7 cellular contexts compared by ENCODE assay signal in genomic region chr22:20270190-20271113, GRCh38. TPM values are rescaled to one million over a fixed set of nuclear protein-coding genes. Genes with fewer than 3 reads are reported as not detected.
DNase-seq lines count a peak whose midpoint lies in the region; ATAC-seq, FAIRE-seq and TF ChIP-seq lines count a peak whose summit lies in the region.
"Not testable (repeated sequence)": the region's sequence is repeated elsewhere in the genome, so short reads cannot be mapped to it uniquely, and the experiment has no call there.

No MANE protein-coding gene starts in this region.

- H3K14ac ChIP-seq in IMR-90 (replicated peaks; ENCODE audit: low read depth, low read length); neuronal stem cell (ENCODE audit: low read length): not testable (repeated sequence)

- not testable (repeated sequence) for TF ChIP-seq CTCF in IMR-90 (conservative IDR thresholded peaks at IDR 0.05; ENCODE audit: low read depth, low read length); PC-9 (conservative IDR thresholded peaks at IDR 0.05); heart right ventricle (IDR thresholded peaks at IDR 0.05); HepG2 (CRISPR knock-in tag; IDR thresholded peaks at IDR 0.05)
- TF ChIP-seq CTCF in K562 (IDR thresholded peaks at IDR 0.05 in 2 of 3, conservative IDR thresholded peaks at IDR 0.05 in 1 of 3; ENCODE audit: insufficient read depth in 2 of 3, low read depth in 1 of 3, low read length in 3 of 3): 0 out of 6 replicates have a peak, but pooled peaks of 1 of the 3 experiments have one; percentile 17

- not testable (repeated sequence) for H3K79me1 ChIP-seq in IMR-90 (ENCODE audit: low read depth in 1 of 2, low read length in 2 of 2)
- H3K79me1 ChIP-seq in neuronal stem cell (ENCODE audit: low read depth, low read length): peaks cover 10% of the 10 kb centered on the region

- H3K9me1 ChIP-seq in IMR-90 (ENCODE audit: insufficient read depth, low read length); K562 (ENCODE audit: control insufficient read depth, insufficient read depth, low read length): not testable (repeated sequence)

- not testable (repeated sequence) for H2BK120ac ChIP-seq in IMR-90 (ENCODE audit: low read depth, low read length); neuronal stem cell (ENCODE audit: low read depth, low read length)

- not testable (repeated sequence) for H2AFZ ChIP-seq in IMR-90 (replicated peaks; ENCODE audit: low read length, poor library complexity); PC-9; K562 (ENCODE audit: low read depth, low read length); HepG2 (ENCODE audit: low read length); neuronal stem cell (ENCODE audit: low read length)

- not testable (repeated sequence) for H2BK15ac ChIP-seq in IMR-90 (ENCODE audit: low read depth, low read length)
- peak overlapping the region; percentile 71 for H2BK15ac ChIP-seq in neuronal stem cell (ENCODE audit: low read length)

- H3K4me3 ChIP-seq in IMR-90 (ENCODE audit: insufficient read depth, low read depth, low read length); PC-9; K562; heart right ventricle; HepG2 (replicated peaks in 1 of 3; ENCODE audit: insufficient read depth in 1 of 3, low read depth in 2 of 3, low read length in 3 of 3); neuronal stem cell (ENCODE audit: low read length in 2 of 2): not testable (repeated sequence)

- H3K36me3 ChIP-seq in IMR-90 (ENCODE audit: control insufficient read depth, insufficient read depth, low read length); PC-9 (ENCODE audit: low read depth); K562 (ENCODE audit: control insufficient read depth, insufficient read depth, low read length); heart right ventricle; HepG2 (replicated peaks in 1 of 2; ENCODE audit: control insufficient read depth in 1 of 2, insufficient read depth in 2 of 2, low read length in 2 of 2); neuronal stem cell (replicated peaks in 1 of 2; ENCODE audit: control insufficient read depth in 2 of 2, insufficient read depth in 2 of 2, low read length in 2 of 2): not testable (repeated sequence)

- not testable (repeated sequence) for H3K4me2 ChIP-seq in IMR-90 (ENCODE audit: low read depth, low read length); PC-9; K562 (ENCODE audit: insufficient read depth, low read length); HepG2 (ENCODE audit: low read depth, low read length)
- H3K4me2 ChIP-seq in neuronal stem cell (ENCODE audit: insufficient read depth, low read length, poor library complexity, severe bottlenecking): peak overlapping the region; percentile 11

- not testable (repeated sequence) for H3K4me1 ChIP-seq in IMR-90 (ENCODE audit: control insufficient read depth, insufficient read depth, low read length); PC-9 (replicated peaks; ENCODE audit: insufficient read depth); HepG2 (ENCODE audit: insufficient read depth, low read length)
- H3K4me1 ChIP-seq in K562 (replicated peaks in 1 of 2; ENCODE audit: control insufficient read depth in 2 of 2, insufficient read depth in 2 of 2, low read length in 2 of 2) (peaks cover 4 to 62% of the 10 kb centered on the region in 2 experiments; a peak in 4 of 5 replicates), heart right ventricle (peaks cover 6 to 23% (median 9%) of the 10 kb centered on the region in 9 donors), neuronal stem cell (ENCODE audit: control insufficient read depth in 2 of 2, insufficient read depth in 1 of 2, low read depth in 1 of 2, low read length in 2 of 2) (peaks cover 21 to 26% of the 10 kb centered on the region in 2 donors)

- POLR2A ChIA-PET in IMR-90 (lab: Charles Lee; ENCODE audit: unreplicated experiment); HepG2 (lab: Yijun Ruan, JAX): not testable (repeated sequence)
- POLR2A ChIA-PET in PC-9 (lab: Charles Lee; ENCODE audit: unreplicated experiment) (interaction anchor here (0.7 kb wide), 1 partner anchor 1303 kb away, joined by 23 read pairs; no protein-coding TSS in a partner anchor), K562 (lab: Yijun Ruan, JAX) (interaction anchor here (0.5 to 1.3 kb wide), 8 partner anchors 11 to 296 kb away, joined by 3 to 9 read pairs (median 3); no protein-coding TSS in a partner anchor)

- TF ChIP-seq POLR2A in IMR-90 (IDR thresholded peaks at IDR 0.05; ENCODE audit: low read depth, low read length); K562 (conservative IDR thresholded peaks at IDR 0.05); HepG2 (IDR thresholded peaks at IDR 0.05; ENCODE audit: insufficient read depth in 1 of 2, low read depth in 2 of 2, low read length in 2 of 2): not testable (repeated sequence)

- not testable (repeated sequence) for H2BK20ac ChIP-seq in IMR-90 (ENCODE audit: low read depth, low read length)

- dilution Hi-C loops in IMR-90 (cut with HindIII; ENCODE audit: low sequenced_read_pairs, unreplicated experiment): not testable (repeated sequence)

- H4K20me1 ChIP-seq in IMR-90 (ENCODE audit: insufficient read depth, low read length); PC-9 (ENCODE audit: insufficient read depth); HepG2 (ENCODE audit: insufficient read depth, low read length): not testable (repeated sequence)
- H4K20me1 ChIP-seq in K562 (replicated peaks; ENCODE audit: control insufficient read depth, insufficient read depth, low read length): peaks cover 48% of the 10 kb centered on the region

- H3K9me2 ChIP-seq in PC-9 (ENCODE audit: insufficient read depth): not testable (repeated sequence)

- not testable (repeated sequence) for H4K91ac ChIP-seq in IMR-90 (ENCODE audit: insufficient read depth, low read depth, low read length); neuronal stem cell (ENCODE audit: low read depth, low read length, poor library complexity)

- not testable (repeated sequence) for TF ChIP-seq EP300 in K562 (IDR thresholded peaks at IDR 0.05; ENCODE audit: low read length); HepG2 (IDR thresholded peaks at IDR 0.05; ENCODE audit: low read depth in 2 of 2, low read length in 2 of 2); HepG2 (CRISPR knock-in tag; IDR thresholded peaks at IDR 0.05; ENCODE audit: borderline replicate concordance)

- H2BK5ac ChIP-seq in IMR-90 (ENCODE audit: low read depth, low read length, poor library complexity, severe bottlenecking); neuronal stem cell (ENCODE audit: low read length): not testable (repeated sequence)

- not testable (repeated sequence) for H3K9me3 ChIP-seq in IMR-90 (ENCODE audit: control insufficient read depth, insufficient read depth, low read length); PC-9 (ENCODE audit: insufficient read depth, low read depth); K562 (replicated peaks; ENCODE audit: control insufficient read depth, insufficient read depth, low read depth, low read length); heart right ventricle; HepG2 (ENCODE audit: low read length); neuronal stem cell (replicated peaks in 1 of 2; ENCODE audit: control insufficient read depth in 2 of 2, insufficient read depth in 1 of 2, low read depth in 1 of 2, low read length in 2 of 2)

- peak overlapping the region; percentile 42 for H2AK9ac ChIP-seq in IMR-90 (replicated peaks; ENCODE audit: low read depth, low read length, poor library complexity)

- TF ChIP-seq RAD21 in IMR-90 (IDR thresholded peaks at IDR 0.05; ENCODE audit: low read length); K562 (CRISPR knock-in tag; conservative IDR thresholded peaks at IDR 0.05 in 1 of 2, IDR thresholded peaks at IDR 0.05 in 1 of 2); HepG2 (CRISPR knock-in tag; IDR thresholded peaks at IDR 0.05): not testable (repeated sequence)

- H3K23ac ChIP-seq in IMR-90 (ENCODE audit: low read depth, low read length): not testable (repeated sequence)
- H3K23ac ChIP-seq in neuronal stem cell (ENCODE audit: low read depth, low read length, poor library complexity): peak overlapping the region; percentile 91

- not testable (repeated sequence) for H3K56ac ChIP-seq in IMR-90 (ENCODE audit: extremely low read depth, insufficient read depth, low read length)

- WGBS in IMR-90 (ENCODE audit: extremely low coverage in 2 of 2, insufficient read length in 1 of 2), 2 experiments: 57% methylated on average over 6 of the region's 23 CpGs; no CpG with 5 or more reads in 1 of the 2 experiments
- 3% methylated on average over 23 of the region's 23 CpGs for WGBS in K562 (ENCODE audit: insufficient coverage, low coverage, missing lambda C conversion rate)
- WGBS in heart right ventricle, 2 donors: 66% methylated on average over 20 to 22 of the region's 23 CpGs
- WGBS in HepG2 (ENCODE audit: low lambda C conversion rate): 64% methylated on average over 5 of the region's 23 CpGs
- no CpG with 5 or more reads among the region's 23 CpGs for WGBS in neuronal stem cell (ENCODE audit: extremely low coverage in 2 of 2, insufficient read length in 2 of 2, insufficient replicate concordance in 1 of 2), 2 donors

- not testable (repeated sequence) for H3K9ac ChIP-seq in IMR-90 (ENCODE audit: low read depth, low read length); HepG2 (ENCODE audit: insufficient read depth, low read depth, low read length)
- H3K9ac ChIP-seq in K562 (ENCODE audit: insufficient read depth in 1 of 2, low read depth in 2 of 2, low read length in 2 of 2) (peak overlapping the region in 1 of 2 experiments; percentile 49; a peak in 2 of 4 replicates), neuronal stem cell (ENCODE audit: low read depth, low read length, poor library complexity) (peak overlapping the region; percentile 21)

- in situ Hi-C loops in IMR-90 (cut with MboI; ENCODE audit: low sequenced_read_pairs); K562 (cut with MboI); HepG2 (cut with HindIII; ENCODE audit: extremely low pct_ligation_motif_present, low pct_unique_long_range_greater_than_20kb): not testable (repeated sequence)

- H2AK5ac ChIP-seq in IMR-90 (ENCODE audit: low read depth, low read length): not testable (repeated sequence)
- peak overlapping the region; percentile 95 for H2AK5ac ChIP-seq in neuronal stem cell (ENCODE audit: low read depth, low read length)

- BruUV-seq in IMR-90 (replicated peaks; lab: Mats Ljungman, UMichigan); PC-9 (replicated peaks; lab: Mats Ljungman, UMichigan); K562 (replicated peaks; lab: Mats Ljungman, UMichigan); HepG2 (replicated peaks; lab: Mats Ljungman, UMichigan): not testable (repeated sequence)

- not testable (repeated sequence) for H3F3A ChIP-seq in PC-9 (ENCODE audit: insufficient read depth, low read depth)

- H3K4ac ChIP-seq in IMR-90 (ENCODE audit: low read depth, low read length); neuronal stem cell (ENCODE audit: low read length): not testable (repeated sequence)

- H4K5ac ChIP-seq in IMR-90 (ENCODE audit: low read depth, low read length): not testable (repeated sequence)

- H3K27me3 ChIP-seq in IMR-90 (ENCODE audit: control insufficient read depth, insufficient read depth, low read length) (peaks cover 17% of the 10 kb centered on the region; the same call in 1 of the 2 replicates), K562 (ENCODE audit: control insufficient read depth in 2 of 2, insufficient read depth in 2 of 2, low read length in 2 of 2) (peaks cover 17 to 63% of the 10 kb centered on the region in 2 experiments; a peak in 4 of 5 replicates), heart right ventricle (peaks cover 0 to 10% (median 0%) of the 10 kb centered on the region in 7 donors), HepG2 (ENCODE audit: control insufficient read depth in 1 of 2, insufficient read depth in 2 of 2, low read length in 2 of 2) (peaks cover 8 to 52% of the 10 kb centered on the region in 2 experiments)
- not testable (repeated sequence) for H3K27me3 ChIP-seq in PC-9 (ENCODE audit: insufficient read depth, low read depth); neuronal stem cell (ENCODE audit: control insufficient read depth in 3 of 3, insufficient read depth in 3 of 3, low read depth in 1 of 3, low read length in 3 of 3)

- H2BK12ac ChIP-seq in neuronal stem cell (ENCODE audit: low read length): not testable (repeated sequence)

- not testable (repeated sequence) for H4K8ac ChIP-seq in IMR-90 (ENCODE audit: low read depth in 2 of 2, low read length in 2 of 2); neuronal stem cell (ENCODE audit: low read depth, low read length)

- H3K18ac ChIP-seq in IMR-90 (ENCODE audit: low read depth, low read length): not testable (repeated sequence)
- peak overlapping the region; percentile 83 for H3K18ac ChIP-seq in neuronal stem cell (ENCODE audit: low read length)

- H3K27ac ChIP-seq in IMR-90 (ENCODE audit: insufficient read depth, low read length); PC-9; K562 (ENCODE audit: extremely low read depth, low read depth, low read length); heart right ventricle; HepG2 (ENCODE audit: extremely low read length, insufficient read depth, low read length); neuronal stem cell (replicated peaks; ENCODE audit: low read length): not testable (repeated sequence)

- CTCF ChIA-PET in IMR-90 (lab: Yijun Ruan, JAX); K562 (lab: Yijun Ruan, JAX; ENCODE audit: low intra/inter-chr PET ratio); HepG2 (lab: Yijun Ruan, JAX; ENCODE audit: low intra/inter-chr PET ratio, low total read pairs): not testable (repeated sequence)
- CTCF ChIA-PET in PC-9 (lab: Charles Lee): interaction anchor here (0.6 kb wide), 1 partner anchor 308 kb away, joined by 9 read pairs; no protein-coding TSS in a partner anchor

- ATAC-seq in IMR-90 (ENCODE audit: low read depth): not testable (repeated sequence)
- ATAC-seq in K562: peak; percentile 42
- peak in 5 of 8 donors; percentile 16 to 38 (median 34) for ATAC-seq in heart right ventricle
- peak; percentile 17 for ATAC-seq in HepG2

- intact Hi-C loops in IMR-90 (cut with micrococcal nuclease); PC-9 (cut with micrococcal nuclease; ENCODE audit: unreplicated experiment); K562 (cut with micrococcal nuclease); HepG2 (cut with micrococcal nuclease; ENCODE audit: unreplicated experiment): not testable (repeated sequence)
- intact Hi-C loops in heart right ventricle (cut with DNase I): loop anchor here in 1 of 10 donors (5.0 kb wide), 1 partner anchor 98 kb away; no protein-coding TSS in a partner anchor

- DNase-seq in ELF-1 (ENCODE audit: low read depth, low spot score) (peak; percentile 57), PC-9 (peak; percentile 18 to 36), K562 (ENCODE audit: extremely low read depth in 1 of 4, low spot score in 3 of 4) (peak; percentile 66 to 88 (median 77))
- not testable (repeated sequence) for DNase-seq in IMR-90; heart right ventricle; HepG2 (ENCODE audit: low spot score); neuronal stem cell (ENCODE audit: low spot score)

- not testable (repeated sequence) for H3K79me2 ChIP-seq in PC-9 (ENCODE audit: low read depth); K562 (ENCODE audit: control insufficient read depth, insufficient read depth, low read length); HepG2 (ENCODE audit: insufficient read depth, low read length)

- FAIRE-seq in K562 (lab: Jason Lieb, UNC): peak; percentile 29
- not testable (repeated sequence) for FAIRE-seq in HepG2 (lab: Jason Lieb, UNC)

RNA-seq across cellular contexts. Expression of gene RTN4R, which starts 2.3 kb away (rescaled TPM):
- total RNA-seq in IMR-90 (2012; rRNA removed) (0.18 and 0.28 TPM in 2 replicates), PC-9 (2021) (5.0 and 7.0 TPM in 2 replicates), K562 (2014; rRNA removed) (1.5 and 2.3 TPM in 2 replicates), K562 (2014; rRNA removed; fragmentation: Illumina TruSeq; extraction: Trizol) (not detected in 2 replicates), K562 (2015; rRNA removed; fragmentation: Illumina TruSeq; extraction: Trizol) (0.41 and 0.43 TPM in 2 replicates), K562 (2021) (2.8 and 3.0 TPM in 2 replicates), heart right ventricle (1 to 10 TPM in 5 of 10 donors, under 1 TPM in 5; 0.56 to 2.5 (median 0.93) TPM), HepG2 (2016; rRNA removed; fragmentation: Illumina TruSeq; extraction: Trizol) (0.11 and 0.22 TPM in 2 replicates)
- polyA plus RNA-seq in IMR-90 (2012; rRNA removed) (0.94 and 1.2 TPM in 2 replicates), K562 (2011; rRNA removed) (1.3 and 4.4 TPM in 2 replicates), K562 (2014; fragmentation: Illumina TruSeq; extraction: Trizol) (0.46 TPM in 1 of 2 replicates, not detected in the other), K562 (2014; fragmentation: Nextera tagmentation; extraction: Ambion mirVana) (under 1 TPM in 1 of 2 experiments, not detected in 1; 0.04 TPM), K562 (2014; rRNA removed) (1.2 and 2.3 TPM in 2 replicates), heart right ventricle (1 to 10 TPM in 1 of 2 donors, under 1 TPM in 1; 0.59 to 1.5 TPM), HepG2 (2011; rRNA removed) (0.54 and 0.77 TPM in 2 replicates)
- 0.74 and 1.8 TPM in 2 replicates for polyA plus RNA-seq in IMR-90 (2012; cell fraction: cytosol; rRNA removed)
- 0.83 and 1.5 TPM in 2 replicates for polyA plus RNA-seq in IMR-90 (2012; cell fraction: nucleus; rRNA removed; ENCODE audit: low replicate concordance)
- total RNA-seq in K562 (2011; cell fraction: chromatin; rRNA removed; ENCODE audit: low replicate concordance): 0.62 and 4.8 TPM in 2 replicates
- total RNA-seq in K562 (2011; cell fraction: nucleolus; rRNA removed): 7.4 and 9.8 TPM in 2 replicates
- total RNA-seq in K562 (2011; cell fraction: nucleoplasm; rRNA removed): 3.2 and 3.7 TPM in 2 replicates
- polyA plus RNA-seq in K562 (2011; cell fraction: cytosol; rRNA removed): 5.9 and 9.9 TPM in 2 replicates
- 2.9 and 3.5 TPM in 2 replicates for polyA plus RNA-seq in K562 (2011; cell fraction: nucleus; rRNA removed)
- 2.9 and 4.6 TPM in 2 replicates for polyA plus RNA-seq in K562 (2012)
- polyA minus RNA-seq in K562 (2011; rRNA and poly(A)+ RNA removed): 1.0 and 1.5 TPM in 2 replicates
- 5.1 and 13.6 TPM in 2 replicates for polyA minus RNA-seq in K562 (2011; cell fraction: cytosol; rRNA and poly(A)+ RNA removed)
- polyA minus RNA-seq in K562 (2011; cell fraction: nucleus; rRNA and poly(A)+ RNA removed): 0.40 and 1.3 TPM in 2 replicates
- 0.20 and 0.35 TPM in 2 replicates for total RNA-seq in HepG2 (2016; cell fraction: cytosol; rRNA removed; fragmentation: Illumina TruSeq; extraction: Trizol; ENCODE audit: low read depth)
- 0.10 and 0.35 TPM in 2 replicates for total RNA-seq in HepG2 (2016; cell fraction: insoluble cytoplasmic fraction; rRNA removed; fragmentation: Illumina TruSeq; extraction: Trizol)
- 0.49 and 0.93 TPM in 2 replicates for total RNA-seq in HepG2 (2016; cell fraction: membrane; rRNA removed; fragmentation: Illumina TruSeq; extraction: Trizol)
- total RNA-seq in HepG2 (2016; cell fraction: nucleus; rRNA removed; fragmentation: Illumina TruSeq; extraction: Trizol): 0.65 TPM in 1 of 2 replicates, not detected in the other
- 0.36 and 1.4 TPM in 2 replicates for polyA plus RNA-seq in HepG2 (2011; cell fraction: cytosol; rRNA removed)
- polyA plus RNA-seq in HepG2 (2011; cell fraction: nucleus; rRNA removed): 0.54 and 1.4 TPM in 2 replicates
- polyA plus RNA-seq in HepG2 (2012): 0.07 and 0.17 TPM in 2 replicates
- 0.42 and 0.51 TPM in 2 replicates for polyA plus RNA-seq in HepG2 (2016; cell fraction: cytosol; fragmentation: Illumina TruSeq; extraction: Trizol; ENCODE audit: low read depth)
- polyA plus RNA-seq in HepG2 (2016; cell fraction: insoluble cytoplasmic fraction; fragmentation: Illumina TruSeq; extraction: Trizol; ENCODE audit: low read depth): 0.57 and 0.67 TPM in 2 replicates
- 0.86 and 1.3 TPM in 2 replicates for polyA plus RNA-seq in HepG2 (2016; cell fraction: membrane; fragmentation: Illumina TruSeq; extraction: Trizol; ENCODE audit: low read depth)
- 0.70 and 1.5 TPM in 2 replicates for polyA plus RNA-seq in HepG2 (2016; cell fraction: nucleus; fragmentation: Illumina TruSeq; extraction: Trizol; ENCODE audit: insufficient read depth, low read depth)
- 2.3 and 4.0 TPM in 2 replicates for polyA minus RNA-seq in HepG2 (2011; rRNA and poly(A)+ RNA removed; ENCODE audit: low replicate concordance)
- 0.99 and 1.4 TPM in 2 replicates for polyA minus RNA-seq in HepG2 (2011; cell fraction: cytosol; rRNA and poly(A)+ RNA removed)
- not detected in 2 replicates for polyA minus RNA-seq in HepG2 (2011; cell fraction: nucleus; rRNA and poly(A)+ RNA removed)
- polyA plus RNA-seq in neuronal stem cell (2013, experiment 1 of 2): 23.2 TPM
- 22.9 TPM for polyA plus RNA-seq in neuronal stem cell (2013, experiment 2 of 2)

RNA-seq across cellular contexts. Expression of gene DGCR6L, which starts 49.4 kb away (rescaled TPM):
- total RNA-seq in IMR-90 (2012; rRNA removed) (65.4 and 68.6 TPM in 2 replicates), PC-9 (2021) (37.6 and 46.0 TPM in 2 replicates), K562 (2014; rRNA removed) (151 and 163 TPM in 2 replicates), K562 (2014; rRNA removed; fragmentation: Illumina TruSeq; extraction: Trizol) (14.1 and 20.0 TPM in 2 replicates), K562 (2015; rRNA removed; fragmentation: Illumina TruSeq; extraction: Trizol) (78.1 and 78.6 TPM in 2 replicates), K562 (2021) (95.3 and 101 TPM in 2 replicates), heart right ventricle (10 to 100 TPM; 37.9 to 65.9 (median 40.5) TPM), HepG2 (2016; rRNA removed; fragmentation: Illumina TruSeq; extraction: Trizol) (28.6 and 35.3 TPM in 2 replicates)
- polyA plus RNA-seq in IMR-90 (2012; rRNA removed) (80.4 and 95.2 TPM in 2 replicates), K562 (2011; rRNA removed) (51.0 and 88.0 TPM in 2 replicates), K562 (2014; fragmentation: Illumina TruSeq; extraction: Trizol) (40.4 and 66.5 TPM in 2 replicates), K562 (2014; fragmentation: Nextera tagmentation; extraction: Ambion mirVana) (1 to 10 TPM; 3.6 to 8.1 TPM), K562 (2014; rRNA removed) (113 and 117 TPM in 2 replicates), heart right ventricle (10 to 100 TPM; 57.3 to 90.3 TPM), HepG2 (2011; rRNA removed) (17.5 and 21.0 TPM in 2 replicates)
- polyA plus RNA-seq in IMR-90 (2012; cell fraction: cytosol; rRNA removed): 119 and 128 TPM in 2 replicates
- 30.9 and 64.5 TPM in 2 replicates for polyA plus RNA-seq in IMR-90 (2012; cell fraction: nucleus; rRNA removed; ENCODE audit: low replicate concordance)
- total RNA-seq in K562 (2011; cell fraction: chromatin; rRNA removed; ENCODE audit: low replicate concordance): 5.8 and 25.8 TPM in 2 replicates
- 37.9 and 39.6 TPM in 2 replicates for total RNA-seq in K562 (2011; cell fraction: nucleolus; rRNA removed)
- total RNA-seq in K562 (2011; cell fraction: nucleoplasm; rRNA removed): 19.9 and 28.5 TPM in 2 replicates
- 116 and 204 TPM in 2 replicates for polyA plus RNA-seq in K562 (2011; cell fraction: cytosol; rRNA removed)
- polyA plus RNA-seq in K562 (2011; cell fraction: nucleus; rRNA removed): 72.9 and 95.1 TPM in 2 replicates
- 80.6 and 161 TPM in 2 replicates for polyA plus RNA-seq in K562 (2012)
- polyA minus RNA-seq in K562 (2011; rRNA and poly(A)+ RNA removed): 14.8 and 17.4 TPM in 2 replicates
- polyA minus RNA-seq in K562 (2011; cell fraction: cytosol; rRNA and poly(A)+ RNA removed): 35.4 and 39.9 TPM in 2 replicates
- 29.2 and 43.1 TPM in 2 replicates for polyA minus RNA-seq in K562 (2011; cell fraction: nucleus; rRNA and poly(A)+ RNA removed)
- total RNA-seq in HepG2 (2016; cell fraction: cytosol; rRNA removed; fragmentation: Illumina TruSeq; extraction: Trizol; ENCODE audit: low read depth): 183 and 197 TPM in 2 replicates
- total RNA-seq in HepG2 (2016; cell fraction: insoluble cytoplasmic fraction; rRNA removed; fragmentation: Illumina TruSeq; extraction: Trizol): 29.9 and 35.6 TPM in 2 replicates
- 126 and 141 TPM in 2 replicates for total RNA-seq in HepG2 (2016; cell fraction: membrane; rRNA removed; fragmentation: Illumina TruSeq; extraction: Trizol)
- 12.8 and 14.2 TPM in 2 replicates for total RNA-seq in HepG2 (2016; cell fraction: nucleus; rRNA removed; fragmentation: Illumina TruSeq; extraction: Trizol)
- polyA plus RNA-seq in HepG2 (2011; cell fraction: cytosol; rRNA removed): 19.5 and 31.1 TPM in 2 replicates
- 16.0 and 19.9 TPM in 2 replicates for polyA plus RNA-seq in HepG2 (2011; cell fraction: nucleus; rRNA removed)
- 11.2 and 14.4 TPM in 2 replicates for polyA plus RNA-seq in HepG2 (2012)
- 265 and 266 TPM in 2 replicates for polyA plus RNA-seq in HepG2 (2016; cell fraction: cytosol; fragmentation: Illumina TruSeq; extraction: Trizol; ENCODE audit: low read depth)
- polyA plus RNA-seq in HepG2 (2016; cell fraction: insoluble cytoplasmic fraction; fragmentation: Illumina TruSeq; extraction: Trizol; ENCODE audit: low read depth): 34.5 and 37.0 TPM in 2 replicates
- 152 and 154 TPM in 2 replicates for polyA plus RNA-seq in HepG2 (2016; cell fraction: membrane; fragmentation: Illumina TruSeq; extraction: Trizol; ENCODE audit: low read depth)
- 28.6 and 30.7 TPM in 2 replicates for polyA plus RNA-seq in HepG2 (2016; cell fraction: nucleus; fragmentation: Illumina TruSeq; extraction: Trizol; ENCODE audit: insufficient read depth, low read depth)
- 13.0 and 13.4 TPM in 2 replicates for polyA minus RNA-seq in HepG2 (2011; rRNA and poly(A)+ RNA removed; ENCODE audit: low replicate concordance)
- polyA minus RNA-seq in HepG2 (2011; cell fraction: cytosol; rRNA and poly(A)+ RNA removed): 6.3 and 8.1 TPM in 2 replicates
- 3.0 and 4.2 TPM in 2 replicates for polyA minus RNA-seq in HepG2 (2011; cell fraction: nucleus; rRNA and poly(A)+ RNA removed)
- 26.0 TPM for polyA plus RNA-seq in neuronal stem cell (2013, experiment 1 of 2)
- polyA plus RNA-seq in neuronal stem cell (2013, experiment 2 of 2): 25.8 TPM
